ENCODE assay signal across 23 cellular contexts in genomic region chr2:234570476-234570875, GRCh38.
"Had no signal": no experiment of that assay in that cellular context is flagged by ENCODE, and none has a peak within 500 bp of the region (broad histone marks: within the 10 kb centered on the region; RNA-seq: fewer than 3 reads in every experiment).

No MANE protein-coding gene starts in this region.

- H3K4me3 ChIP-seq: ascending aorta had no signal

- H3K27me3 Mint-ChIP-seq: brain had no signal

- H3K36me3 ChIP-seq: ascending aorta had no signal

- DNase-seq: activated CD4-positive, alpha-beta T cell treated with anti-CD3 and anti-CD28 coated beads for 1 hour; activated CD4-positive, alpha-beta T cell treated with anti-CD3 and anti-CD28 coated beads, Interleukin-2, amount 10 ng/mL, durations not matched to agents 24 days and 14 days; activated CD4-positive, alpha-beta T cell treated with anti-CD3 and anti-CD28 coated beads, Interleukin-2, amount 50 U/mL, for 48 hours; activated CD8-positive, alpha-beta memory T cell treated with anti-CD3 and anti-CD28 coated beads, Interleukin-2, amount 10 ng/mL, durations not matched to agents 7 days and 5 days; activated effector memory CD4-positive, alpha-beta T cell treated with Interleukin-2 at 50 U/mL for 16 hours; activated naive CD4-positive, alpha-beta T cell; activated naive CD8-positive, alpha-beta T cell treated with anti-CD3 and anti-CD28 coated beads, Interleukin-2, amount 50 U/mL, for 24 hours; activated T-cell treated with anti-CD3 and anti-CD28 coated beads, Interleukin-2, amount 50 U/mL, for 24 hours; amniotic stem cell; Kasumi-1; NCI-H1048; NCI-H1694; NCI-H2029 treated with DMSO at 0.1 percent for 48 hours; NCI-H524; SIG-M5; T-helper 17 cell; T-helper 9 cell had no signal

- H3K36me3 Mint-ChIP-seq: activated CD8-positive, alpha-beta memory T cell treated with anti-CD3 and anti-CD28 coated beads, Interleukin-2, amount 10 ng/mL, durations not matched to agents 7 days and 5 days; activated naive CD4-positive, alpha-beta T cell treated with anti-CD3 and anti-CD28 coated beads, Interleukin-2, amount 50 U/mL, for 72 hours; brain had no signal

- H3K4me1 ChIP-seq: ascending aorta had no signal

- H3K9me3 Mint-ChIP-seq: activated CD4-positive, alpha-beta T cell treated with anti-CD3 and anti-CD28 coated beads, Interleukin-2, amount 10 ng/mL, durations not matched to agents 24 days and 14 days; activated naive CD4-positive, alpha-beta T cell treated with anti-CD3 and anti-CD28 coated beads, Interleukin-2, amount 50 U/mL, for 72 hours; activated naive CD8-positive, alpha-beta T cell treated with anti-CD3 and anti-CD28 coated beads, Interleukin-2, amount 50 U/mL, for 24 hours; activated T-cell treated with anti-CD3 and anti-CD28 coated beads, Interleukin-2, amount 50 U/mL, for 24 hours; activated T-helper 1 cell treated with anti-CD3 and anti-CD28 coated beads, Interleukin-12 subunit alpha, Interleukin-12 subunit beta, Interleukin-2, Interleukin-4 antibody, amounts not matched to agents 30 ng/mL and 10 ng/mL and 1 ng/mL, durations not matched to agents 14 hours and 24 hours and 36 hours; central memory CD8-positive, alpha-beta T cell had no signal

- H3K27ac ChIP-seq: ascending aorta had no signal

- H3K27me3 ChIP-seq: ascending aorta had no signal

- H3K4me1 Mint-ChIP-seq: activated CD4-positive, alpha-beta T cell treated with anti-CD3 and anti-CD28 coated beads, Interleukin-2, amount 10 ng/mL, durations not matched to agents 24 days and 14 days; activated CD8-positive, alpha-beta memory T cell treated with anti-CD3 and anti-CD28 coated beads, Interleukin-2, amount 10 ng/mL, durations not matched to agents 7 days and 5 days; central memory CD8-positive, alpha-beta T cell had no signal

- H3K27ac Mint-ChIP-seq: activated CD8-positive, alpha-beta memory T cell treated with anti-CD3 and anti-CD28 coated beads, Interleukin-2, amount 10 ng/mL, durations not matched to agents 7 days and 5 days; activated naive CD8-positive, alpha-beta T cell treated with anti-CD3 and anti-CD28 coated beads, Interleukin-2, amount 50 U/mL, for 24 hours; activated T-cell treated with anti-CD3 and anti-CD28 coated beads, Interleukin-2, amount 50 U/mL, for 24 hours; activated T-helper 1 cell treated with anti-CD3 and anti-CD28 coated beads, Interleukin-12 subunit alpha, Interleukin-12 subunit beta, Interleukin-2, Interleukin-4 antibody, amounts not matched to agents 30 ng/mL and 10 ng/mL and 1 ng/mL, durations not matched to agents 14 hours and 24 hours and 36 hours; T-helper 17 cell; WTC11 had no signal

- H3K4me3 Mint-ChIP-seq: activated CD4-positive, alpha-beta T cell treated with anti-CD3 and anti-CD28 coated beads, Interleukin-2, amount 10 ng/mL, durations not matched to agents 24 days and 14 days; activated CD8-positive, alpha-beta memory T cell treated with anti-CD3 and anti-CD28 coated beads, Interleukin-2, amount 10 ng/mL, durations not matched to agents 7 days and 5 days; activated naive CD8-positive, alpha-beta T cell treated with anti-CD3 and anti-CD28 coated beads, Interleukin-2, amount 50 U/mL, for 24 hours; activated T-cell treated with anti-CD3 and anti-CD28 coated beads, Interleukin-2, amount 50 U/mL, for 24 hours; activated T-helper 1 cell treated with anti-CD3 and anti-CD28 coated beads, Interleukin-12 subunit alpha, Interleukin-12 subunit beta, Interleukin-2, Interleukin-4 antibody, amounts not matched to agents 30 ng/mL and 10 ng/mL and 1 ng/mL, durations not matched to agents 14 hours and 24 hours and 36 hours; brain; central memory CD8-positive, alpha-beta T cell; T-helper 17 cell; WTC11 had no signal

- ATAC-seq: activated CD8-positive, alpha-beta memory T cell treated with anti-CD3 and anti-CD28 coated beads, Interleukin-2, amount 10 ng/mL, durations not matched to agents 7 days and 5 days; activated naive CD4-positive, alpha-beta T cell treated with anti-CD3 and anti-CD28 coated beads, Interleukin-2, amount 50 U/mL, for 72 hours; activated naive CD8-positive, alpha-beta T cell treated with anti-CD3 and anti-CD28 coated beads, Interleukin-2, amount 50 U/mL, for 24 hours; T-helper 17 cell; WTC11 had no signal

- H3K9me3 ChIP-seq: ascending aorta had no signal
